ENCODE assay signal across 8 cellular contexts in the genomic region with DNA sequence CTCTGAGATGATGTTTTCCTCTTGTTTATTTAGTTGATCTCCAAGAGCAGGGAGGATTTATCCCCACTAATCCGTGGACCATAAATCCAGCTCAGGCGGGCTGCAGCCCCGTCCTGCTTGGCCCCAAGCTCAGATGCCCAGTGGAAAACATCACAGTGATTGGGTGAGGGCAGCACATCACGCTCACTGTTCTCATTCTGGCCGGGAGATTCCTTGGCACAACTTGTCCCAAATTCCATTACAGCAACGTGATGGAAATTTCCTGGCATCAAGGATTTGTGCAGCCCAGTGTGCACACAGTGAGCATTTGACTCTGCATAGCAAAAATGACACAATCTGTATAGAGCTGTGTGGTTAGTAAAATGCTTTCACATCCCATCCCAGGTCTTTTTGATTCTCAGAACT.
DNase-seq lines count a peak whose midpoint lies in the region; ATAC-seq, FAIRE-seq and TF ChIP-seq lines count a peak whose summit lies in the region.

No MANE protein-coding gene starts in this region.

- CTCF ChIA-PET in OCI-LY7 (lab: Charles Lee; ENCODE audit: unreplicated experiment) (no interaction called here), HEK293T (lab: Yijun Ruan, JAX) (no interaction called here)

- H2AFZ ChIP-seq in OCI-LY7 (ENCODE audit: low read length) = no peak overlapping the region

- peaks cover 0 to 21% (median 19%) of the 10 kb centered on the region in 5 donors for H3K4me1 ChIP-seq in subcutaneous abdominal adipose tissue (ENCODE audit: control insufficient read depth in 5 of 5, insufficient read depth in 5 of 5, low read length in 5 of 5)
- H3K4me1 ChIP-seq in OCI-LY7 (ENCODE audit: insufficient read depth, low read length, poor library complexity, severe bottlenecking) = peaks cover 2% of the 10 kb centered on the region

- H3K4me1 Mint-ChIP-seq in chondrocyte (ENCODE audit: low read depth) = peaks cover 47% of the 10 kb centered on the region
- H3K4me1 Mint-ChIP-seq in stimulated activated effector memory CD8-positive, alpha-beta T cell treated with anti-CD3 and anti-CD28 coated beads, Interleukin-12 subunit alpha, Interleukin-12 subunit beta, amount 100 ng/mL, for 72 hours = no peaks in the 10 kb centered on the region

- H3K79me2 ChIP-seq in OCI-LY7 (ENCODE audit: insufficient read depth, low read depth, low read length) = no peaks in the 10 kb centered on the region

- peak overlapping the region; percentile 86 for H3K27ac ChIP-seq in layer of hippocampus (ENCODE audit: low read depth, low read length)
- peak overlapping the region; percentile 59 for H3K27ac ChIP-seq in subcutaneous abdominal adipose tissue (ENCODE audit: low read depth, low read length)
- no peak overlapping the region for H3K27ac ChIP-seq in OCI-LY7 (ENCODE audit: low read depth, low read length, poor library complexity, severe bottlenecking)

- POLR2A ChIA-PET in OCI-LY7 (lab: Charles Lee) (no interaction called here), HEK293T (lab: Yijun Ruan, JAX) (no interaction called here)

- BruUV-seq in OCI-LY7 (replicated peaks; lab: Mats Ljungman, UMichigan) = no TSS peak

- H3K27me3 ChIP-seq in layer of hippocampus (ENCODE audit: control insufficient read depth, insufficient read depth, low read length) (no peaks in the 10 kb centered on the region), subcutaneous abdominal adipose tissue (ENCODE audit: control insufficient read depth in 5 of 5, insufficient read depth in 4 of 5, low read length in 5 of 5) (no peaks in the 10 kb centered on the region)

- no peaks in the 10 kb centered on the region for H3K9me3 Mint-ChIP-seq in chondrocyte (ENCODE audit: low read depth)
- H3K9me3 Mint-ChIP-seq in stimulated activated effector memory CD8-positive, alpha-beta T cell treated with anti-CD3 and anti-CD28 coated beads, Interleukin-12 subunit alpha, Interleukin-12 subunit beta, amount 100 ng/mL, for 72 hours = no peaks in the 10 kb centered on the region

- peak overlapping the region in 1 of 5 donors; percentile 3 for H3K4me3 ChIP-seq in subcutaneous abdominal adipose tissue (ENCODE audit: low read depth in 1 of 5, low read length in 5 of 5)
- H3K4me3 ChIP-seq in OCI-LY7 (ENCODE audit: low read depth, low read length, poor library complexity, severe bottlenecking) = no peak overlapping the region

- peak overlapping the region; percentile 96 for H3K27ac Mint-ChIP-seq in chondrocyte (ENCODE audit: unreplicated experiment)
- no peak overlapping the region for H3K27ac Mint-ChIP-seq in stimulated activated effector memory CD8-positive, alpha-beta T cell treated with anti-CD3 and anti-CD28 coated beads, Interleukin-12 subunit alpha, Interleukin-12 subunit beta, amount 100 ng/mL, for 72 hours

- no peak for FAIRE-seq in HTR-8/SVneo (lab: Jason Lieb, UNC)

- no peak for ATAC-seq in stimulated activated effector memory CD8-positive, alpha-beta T cell treated with anti-CD3 and anti-CD28 coated beads, Interleukin-12 subunit alpha, Interleukin-12 subunit beta, amount 100 ng/mL, for 72 hours
- ATAC-seq in HG03457 (IDR thresholded peaks at IDR 0.05; ENCODE audit: unreplicated experiment) = no peak

- DNase-seq in HTR-8/SVneo (ENCODE audit: insufficient read length, low spot score) (peak; percentile 29), chondrocyte (ENCODE audit: low spot score) (no peak), OCI-LY7 (ENCODE audit: low spot score) (no peak), HEK293T (ENCODE audit: extremely low spot score) (no peak)
- DNase-seq in stimulated activated effector memory CD8-positive, alpha-beta T cell treated with anti-CD3 and anti-CD28 coated beads, Interleukin-12 subunit alpha, Interleukin-12 subunit beta, amount 100 ng/mL, for 72 hours (ENCODE audit: low spot score in 2 of 2) = no peak

- intact Hi-C loops in OCI-LY7 (cut with micrococcal nuclease; ENCODE audit: unreplicated experiment) = no loop called here

- no peak overlapping the region for H3K4me2 ChIP-seq in OCI-LY7 (ENCODE audit: low read length)

- no peak overlapping the region for H3K4me3 Mint-ChIP-seq in chondrocyte (ENCODE audit: unreplicated experiment)
- no peak overlapping the region for H3K4me3 Mint-ChIP-seq in stimulated activated effector memory CD8-positive, alpha-beta T cell treated with anti-CD3 and anti-CD28 coated beads, Interleukin-12 subunit alpha, Interleukin-12 subunit beta, amount 100 ng/mL, for 72 hours

- no peak overlapping the region for H3K9ac ChIP-seq in subcutaneous abdominal adipose tissue (ENCODE audit: low read length in 5 of 5)

- TF ChIP-seq CTCF in chondrocyte (IDR thresholded peaks at IDR 0.05) (no peak), OCI-LY7 (conservative IDR thresholded peaks at IDR 0.05; ENCODE audit: low read length) (no peak)

- H3K9me3 ChIP-seq in subcutaneous abdominal adipose tissue (ENCODE audit: control insufficient read depth in 5 of 5, low read length in 5 of 5) (no peaks in the 10 kb centered on the region), OCI-LY7 (ENCODE audit: low read length) (no peaks in the 10 kb centered on the region)

- no peaks in the 10 kb centered on the region for H3K9me2 ChIP-seq in OCI-LY7 (ENCODE audit: insufficient read depth, low read length)

- no peaks in the 10 kb centered on the region for H4K20me1 ChIP-seq in OCI-LY7 (ENCODE audit: insufficient read depth, low read length)

- H3K36me3 ChIP-seq in subcutaneous abdominal adipose tissue (ENCODE audit: control insufficient read depth in 5 of 5, insufficient read depth in 5 of 5, low read length in 5 of 5) (no peaks in the 10 kb centered on the region), OCI-LY7 (ENCODE audit: insufficient read depth, low read length) (no peaks in the 10 kb centered on the region)

- H3K36me3 Mint-ChIP-seq in chondrocyte (ENCODE audit: low read depth) = no peaks in the 10 kb centered on the region
- no peaks in the 10 kb centered on the region for H3K36me3 Mint-ChIP-seq in stimulated activated effector memory CD8-positive, alpha-beta T cell treated with anti-CD3 and anti-CD28 coated beads, Interleukin-12 subunit alpha, Interleukin-12 subunit beta, amount 100 ng/mL, for 72 hours

- H3K27me3 Mint-ChIP-seq in chondrocyte (ENCODE audit: low read depth) = no peaks in the 10 kb centered on the region

TF ChIP-seq in HEK293T, 16 proteins besides CTCF, POLR2A, EP300 and RAD21:
- no peak for TF ChIP-seq TARDBP (IDR thresholded peaks at IDR 0.05)
- TF ChIP-seq BHLHE40 (IDR thresholded peaks at IDR 0.05; ENCODE audit: borderline replicate concordance) = no peak
- TF ChIP-seq FOXM1 (IDR thresholded peaks at IDR 0.05; ENCODE audit: borderline replicate concordance) = no peak
- no peak for TF ChIP-seq FOXA1 (IDR thresholded peaks at IDR 0.05)
- TF ChIP-seq, protein P1, sequence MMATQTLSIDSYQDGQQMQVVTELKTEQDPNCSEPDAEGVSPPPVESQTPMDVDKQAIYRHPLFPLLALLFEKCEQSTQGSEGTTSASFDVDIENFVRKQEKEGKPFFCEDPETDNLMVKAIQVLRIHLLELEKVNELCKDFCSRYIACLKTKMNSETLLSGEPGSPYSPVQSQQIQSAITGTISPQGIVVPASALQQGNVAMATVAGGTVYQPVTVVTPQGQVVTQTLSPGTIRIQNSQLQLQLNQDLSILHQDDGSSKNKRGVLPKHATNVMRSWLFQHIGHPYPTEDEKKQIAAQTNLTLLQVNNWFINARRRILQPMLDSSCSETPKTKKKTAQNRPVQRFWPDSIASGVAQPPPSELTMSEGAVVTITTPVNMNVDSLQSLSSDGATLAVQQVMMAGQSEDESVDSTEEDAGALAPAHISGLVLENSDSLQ (IDR thresholded peaks at IDR 0.05) = no peak
- TF ChIP-seq ZNF384 (IDR thresholded peaks at IDR 0.05) = no peak
- no peak for TF ChIP-seq LEF1 (IDR thresholded peaks at IDR 0.05; ENCODE audit: borderline replicate concordance)
- no peak for TF ChIP-seq NFRKB (IDR thresholded peaks at IDR 0.05)
- no peak for TF ChIP-seq FOXK2 (IDR thresholded peaks at IDR 0.05)
- TF ChIP-seq SP1 (IDR thresholded peaks at IDR 0.05) = no peak
- TF ChIP-seq HDGF (IDR thresholded peaks at IDR 0.05; ENCODE audit: borderline replicate concordance) = no peak
- TF ChIP-seq CTBP1 (IDR thresholded peaks at IDR 0.05; ENCODE audit: borderline replicate concordance) = no peak
- TF ChIP-seq L3MBTL2 (conservative IDR thresholded peaks at IDR 0.05) = no peak
- no peak for TF ChIP-seq ELF4 (IDR thresholded peaks at IDR 0.05)
- TF ChIP-seq ARNT (IDR thresholded peaks at IDR 0.05) = no peak
- TF ChIP-seq SUZ12 (IDR thresholded peaks at IDR 0.05) = no peak
TF ChIP-seq in HEK293T: peak in this region for 0.
